In the genomic region with DNA sequence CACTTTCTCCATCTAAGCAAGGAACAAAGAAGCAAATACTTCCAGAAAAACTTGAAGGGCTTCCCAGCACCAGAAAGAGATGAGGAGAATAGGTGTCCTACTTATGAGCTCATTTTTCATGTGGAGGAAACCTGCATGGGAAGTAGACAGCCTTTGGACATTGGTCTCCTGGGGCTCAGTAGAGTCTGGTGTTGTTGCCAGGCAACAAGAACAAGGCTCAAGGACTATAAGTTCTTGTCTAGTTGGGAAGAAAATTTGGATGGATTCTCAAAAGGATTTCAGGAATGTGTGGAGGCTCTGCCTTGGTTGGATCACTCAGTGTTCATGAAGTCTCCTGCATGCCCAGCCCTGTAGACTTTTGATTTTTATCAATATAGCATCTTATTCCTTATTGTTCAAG, we compare ENCODE assay signal across 1 cellular context.
TF ChIP-seq lines count a peak whose summit lies in the region.

No MANE protein-coding gene starts in this region.

TF ChIP-seq in IMR-90, 13 proteins besides CTCF, POLR2A, EP300 and RAD21:
- TF ChIP-seq FOS (IDR thresholded peaks at IDR 0.05; ENCODE audit: low read depth, low read length) (no peak), MAFK (IDR thresholded peaks at IDR 0.05; ENCODE audit: low read depth, low read length) (no peak), RFX5 (IDR thresholded peaks at IDR 0.05; ENCODE audit: low read depth, low read length) (no peak), CHD1 (IDR thresholded peaks at IDR 0.05; ENCODE audit: low read depth, low read length) (no peak), MXI1 (IDR thresholded peaks at IDR 0.05; ENCODE audit: borderline replicate concordance, low read depth, low read length) (no peak)
